In the genomic region with DNA sequence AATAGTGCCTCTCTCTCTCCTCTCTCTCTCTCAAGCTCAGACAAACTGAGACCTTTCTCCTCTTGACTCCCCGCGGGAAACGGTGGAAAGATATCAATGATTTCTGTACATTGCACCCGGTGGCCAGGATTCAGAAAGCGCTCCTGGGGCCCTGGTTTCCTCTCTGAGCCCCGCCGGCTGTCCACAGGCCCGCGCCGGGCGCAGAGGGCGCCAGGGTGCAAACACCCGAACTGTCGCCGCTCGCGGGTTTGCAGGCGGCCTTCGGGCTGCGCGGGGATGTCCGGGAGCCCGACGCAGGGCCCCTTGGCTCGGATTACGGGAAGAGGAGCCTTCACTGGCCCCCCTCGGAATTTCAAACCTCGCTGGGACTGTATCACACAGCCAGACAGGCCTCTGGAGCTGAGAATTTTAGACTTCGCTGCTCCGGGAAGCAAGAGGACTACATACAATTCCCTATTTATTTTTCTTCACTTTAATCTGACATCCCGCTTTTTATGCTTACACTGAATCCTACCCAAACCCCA, we compare ENCODE assay signal across 18 cellular contexts. TPM values are rescaled to one million over a fixed set of nuclear protein-coding genes. Genes with fewer than 3 reads are reported as not detected.
DNase-seq lines count a peak whose midpoint lies in the region; ATAC-seq and TF ChIP-seq lines count a peak whose summit lies in the region.
"Had no signal": no experiment of that assay in that cellular context is flagged by ENCODE, and none has a peak within 500 bp of the region (broad histone marks: within the 10 kb centered on the region; RNA-seq: fewer than 3 reads in every experiment).

No MANE protein-coding gene starts in this region.

- H4K5ac ChIP-seq in H9 (ENCODE audit: insufficient read length, low read depth, low read length): no peak overlapping the region

- no peak overlapping the region for H3K27ac Mint-ChIP-seq in H9
- H3K27ac Mint-ChIP-seq in endothelial cell (ENCODE audit: unreplicated experiment): no peak overlapping the region
- H3K27ac Mint-ChIP-seq: CD8-positive, alpha-beta T cell had no signal

- H2AFZ ChIP-seq in SK-N-SH (ENCODE audit: low read depth) (no peak overlapping the region), H9 (ENCODE audit: low read length) (no peak overlapping the region)

- no peak overlapping the region for H2BK15ac ChIP-seq in H9 (ENCODE audit: low read depth, low read length)

- no peaks in the 10 kb centered on the region for H3F3A ChIP-seq in SK-N-SH (replicated peaks; ENCODE audit: insufficient read depth)

- H3K36me3 ChIP-seq in SK-N-SH (replicated peaks in 1 of 2; ENCODE audit: control insufficient read depth in 1 of 2, insufficient read depth in 2 of 2, low read length in 1 of 2) (no peaks in the 10 kb centered on the region), vagina (no peaks in the 10 kb centered on the region)
- H3K36me3 ChIP-seq: MG63, neutrophil, upper lobe of right lung had no signal

- no peaks in the 10 kb centered on the region for H3K9me2 ChIP-seq in SK-N-SH

- H3K14ac ChIP-seq in H9 (ENCODE audit: insufficient read depth, low read length): no peak overlapping the region

- H3K36me3 Mint-ChIP-seq in H9 (ENCODE audit: insufficient read depth in 1 of 3, low read depth in 3 of 3) (no peaks in the 10 kb centered on the region; a peak in 1 of 7 replicates), endothelial cell (ENCODE audit: low read depth, unreplicated experiment) (peaks cover 5% of the 10 kb centered on the region)
- H3K36me3 Mint-ChIP-seq: CD8-positive, alpha-beta T cell; T-cell had no signal

- peaks cover 0 to 9% of the 10 kb centered on the region in 2 experiments; a peak in 2 of 5 replicates for H3K9me3 Mint-ChIP-seq in H9
- no peaks in the 10 kb centered on the region for H3K9me3 Mint-ChIP-seq in endothelial cell (ENCODE audit: unreplicated experiment)
- H3K9me3 Mint-ChIP-seq: CD8-positive, alpha-beta T cell; T-cell had no signal

- TF ChIP-seq RAD21 in SK-N-SH (IDR thresholded peaks at IDR 0.05; ENCODE audit: low read length): no peak

- H2BK5ac ChIP-seq in H9 (ENCODE audit: insufficient read length, low read length): no peak overlapping the region

- no peak overlapping the region for H3T11ph ChIP-seq in H9 (ENCODE audit: low read length)

- no peak overlapping the region for H2BK20ac ChIP-seq in H9 (ENCODE audit: low read depth, low read length, poor library complexity, severe bottlenecking)

- no peak overlapping the region for H3K18ac ChIP-seq in H9 (ENCODE audit: insufficient read length, low read depth, low read length)

- CTCF ChIA-PET in SK-N-SH (lab: Yijun Ruan, JAX): interaction anchor here (0.9 kb wide), 1 partner anchor 30 kb away, joined by 3 read pairs; no protein-coding TSS in a partner anchor

- ATAC-seq in SK-N-SH treated with all-trans-retinoic acid at 6 μM for 48 hours: no peak
- no peak for ATAC-seq in HG03565 (IDR thresholded peaks at IDR 0.05; ENCODE audit: unreplicated experiment)
- ATAC-seq in GM21529 (IDR thresholded peaks at IDR 0.05; ENCODE audit: unreplicated experiment): no peak
- ATAC-seq: CD8-positive, alpha-beta T cell; T-cell; upper lobe of right lung had no signal

- peaks cover 31 to 70% of the 10 kb centered on the region in 2 experiments for H3K4me1 Mint-ChIP-seq in H9
- peaks cover 32% of the 10 kb centered on the region for H3K4me1 Mint-ChIP-seq in endothelial cell (ENCODE audit: unreplicated experiment)

- no peak for TF ChIP-seq EP300 in SK-N-SH (IDR thresholded peaks at IDR 0.05; ENCODE audit: borderline replicate concordance in 1 of 2, low read depth in 1 of 2, low read length in 1 of 2)

- H3K27ac ChIP-seq in SK-N-SH (ENCODE audit: low read depth in 2 of 2, low read length in 1 of 2) (no peak overlapping the region), H9 (ENCODE audit: insufficient read length, low read depth, low read length) (no peak overlapping the region), vagina (no peak overlapping the region)
- H3K27ac ChIP-seq: neutrophil, upper lobe of right lung had no signal

- H4K8ac ChIP-seq in H9 (replicated peaks; ENCODE audit: insufficient read length, low read depth, low read length): no peak overlapping the region

- no peak overlapping the region for H4K91ac ChIP-seq in H9 (ENCODE audit: insufficient read length, low read depth, low read length)

- H3K79me1 ChIP-seq in H9 (ENCODE audit: insufficient read depth, low read depth, low read length, poor library complexity, severe bottlenecking): no peaks in the 10 kb centered on the region

- TF ChIP-seq POLR2A in vagina (IDR thresholded peaks at IDR 0.05): no peak

- H4K20me1 ChIP-seq in SK-N-SH (ENCODE audit: insufficient read depth) (0 out of 2 replicates have a peak, but pooled peaks cover 2% of the 10 kb centered on the region), H9 (ENCODE audit: control insufficient read depth, insufficient read depth, insufficient read length) (peaks cover 4% of the 10 kb centered on the region)

- DNase-seq in SK-N-SH (peak; percentile 46), H9 (peak; percentile 42), endothelial cell (ENCODE audit: low spot score) (peak; percentile 43), retina (peak; percentile 77), vagina (ENCODE audit: extremely low spot score in 2 of 2) (no peak)
- DNase-seq: activated CD4-positive, alpha-beta T cell treated with anti-CD3 and anti-CD28 coated beads for 1 hour; CD8-positive, alpha-beta T cell; MG63; NCI-H1930; NCI-H524 treated with DMSO at 0.1 percent for 48 hours; stimulated activated naive CD4-positive, alpha-beta T cell; T-cell; upper lobe of right lung had no signal

- peaks cover 100% of the 10 kb centered on the region for H3K27me3 Mint-ChIP-seq in H9 (ENCODE audit: low read depth)
- peaks cover 54% of the 10 kb centered on the region for H3K27me3 Mint-ChIP-seq in endothelial cell (ENCODE audit: unreplicated experiment)

- no peak overlapping the region for H2BK120ac ChIP-seq in H9 (ENCODE audit: low read depth, low read length, poor library complexity, severe bottlenecking)

- H3K9me3 ChIP-seq in SK-N-SH (no peaks in the 10 kb centered on the region), H9 (ENCODE audit: control insufficient read depth, low read depth, low read length) (no peaks in the 10 kb centered on the region), vagina (no peaks in the 10 kb centered on the region)
- H3K9me3 ChIP-seq: MG63, neutrophil, upper lobe of right lung had no signal

- TF ChIP-seq CTCF in SK-N-SH (IDR thresholded peaks at IDR 0.05) (no peak), H9 (conservative IDR thresholded peaks at IDR 0.05) (no peak), endothelial cell (IDR thresholded peaks at IDR 0.05; ENCODE audit: unreplicated experiment) (no peak), vagina (IDR thresholded peaks at IDR 0.05) (no peak)

- no peaks in the 10 kb centered on the region; a peak in 1 of 4 replicates for H3K4me1 ChIP-seq in SK-N-SH (ENCODE audit: control insufficient read depth in 1 of 2, insufficient read depth in 2 of 2, low read depth in 1 of 2, low read length in 1 of 2)
- H3K4me1 ChIP-seq in H9 (ENCODE audit: insufficient read depth, low read length): 0 out of 2 replicates have a peak, but pooled peaks cover 2% of the 10 kb centered on the region
- peaks cover 43% of the 10 kb centered on the region for H3K4me1 ChIP-seq in vagina

- no peak overlapping the region for H3K56ac ChIP-seq in H9 (ENCODE audit: insufficient read length, low read depth, low read length)

- H3K4me3 ChIP-seq in SK-N-SH (ENCODE audit: low read depth in 2 of 2, low read length in 1 of 2): no peak overlapping the region
- no peak overlapping the region for H3K4me3 ChIP-seq in vagina
- H3K4me3 ChIP-seq: MG63, upper lobe of right lung had no signal

- H3K9ac ChIP-seq in SK-N-SH: no peak overlapping the region
- no peak overlapping the region for H3K9ac ChIP-seq in H9 (ENCODE audit: extremely low read depth, insufficient read length, low read length)

- peak overlapping the region in 1 of 2 experiments; percentile 74; a peak in 3 of 5 replicates for H3K4me3 Mint-ChIP-seq in H9
- no peak overlapping the region for H3K4me3 Mint-ChIP-seq in endothelial cell (ENCODE audit: unreplicated experiment)
- H3K4me3 Mint-ChIP-seq: CD8-positive, alpha-beta T cell; memory B cell had no signal

- no peak overlapping the region for H3K4ac ChIP-seq in H9 (ENCODE audit: low read depth, low read length)

- H3K23ac ChIP-seq in H9 (ENCODE audit: insufficient read length, low read depth, low read length): no peak overlapping the region

- POLR2A ChIA-PET in SK-N-SH (lab: Yijun Ruan, JAX): no interaction called here

- H3K4me2 ChIP-seq in SK-N-SH: no peak overlapping the region
- H3K4me2 ChIP-seq in H9 (ENCODE audit: insufficient read depth, insufficient read length, low read length): peak overlapping the region; percentile 55

- intact Hi-C loops in vagina (cut with DNase I): loop anchor here (5.0 kb wide), 1 partner anchor 630 kb away; no protein-coding TSS in a partner anchor

- no peak overlapping the region for H2AK5ac ChIP-seq in H9 (ENCODE audit: insufficient read length, low read length)

- peaks cover 13% of the 10 kb centered on the region for H3K23me2 ChIP-seq in H9 (ENCODE audit: insufficient read length, low read depth, low read length, poor library complexity, severe bottlenecking)

- no peak overlapping the region for H2BK12ac ChIP-seq in H9 (ENCODE audit: insufficient read length, low read depth, low read length)

- H3K27me3 ChIP-seq in SK-N-SH (ENCODE audit: insufficient read depth) (peaks cover 99% of the 10 kb centered on the region), H9 (ENCODE audit: insufficient read depth, low read length) (peaks cover 94% of the 10 kb centered on the region), vagina (peaks cover 26% of the 10 kb centered on the region)
- H3K27me3 ChIP-seq: MG63 had no signal

- 13% methylated on average over 13 of the region's 31 CpGs for WGBS in SK-N-SH (ENCODE audit: low lambda C conversion rate)
- WGBS in H9 (ENCODE audit: extremely low coverage, insufficient read length, low lambda C conversion rate): no CpG with 5 or more reads among the region's 31 CpGs

- H3K79me2 ChIP-seq in SK-N-SH (ENCODE audit: insufficient read depth): no peaks in the 10 kb centered on the region
- no peaks in the 10 kb centered on the region for H3K79me2 ChIP-seq in H9 (ENCODE audit: insufficient read depth, low read length)

TF ChIP-seq in SK-N-SH, 30 proteins besides CTCF, POLR2A, EP300 and RAD21 (continues in another document):
- peak; percentile 90; the same call in 1 of the 2 replicates for TF ChIP-seq EZH2phosphoT487 (IDR thresholded peaks at IDR 0.05; ENCODE audit: borderline replicate concordance, low read depth)
- TF ChIP-seq TEAD4 (IDR thresholded peaks at IDR 0.05; ENCODE audit: borderline replicate concordance, insufficient read depth): no peak
- no peak for TF ChIP-seq GATA2 (CRISPR knock-in tag; IDR thresholded peaks at IDR 0.05)

RNA-seq across cellular contexts. Expression of a gene that starts 5.2 kb away (rescaled TPM):
- not detected in 2 replicates for polyA plus RNA-seq in SK-N-SH (2012; rRNA removed)
- polyA plus RNA-seq in SK-N-SH (2012; cell fraction: cytosol; rRNA removed): not detected in 2 replicates
- polyA plus RNA-seq in SK-N-SH (2012; cell fraction: nucleus; rRNA removed): not detected in 2 replicates
- total RNA-seq in H9 (2021): not detected in 2 replicates
- total RNA-seq in endothelial cell (ENCODE audit: unreplicated experiment): 0.87 TPM
- not detected for total RNA-seq in vagina
- total RNA-seq: CD8-positive, alpha-beta T cell; T-cell; upper lobe of right lung had no signal

Comparison
In these comparisons a context has a peak if more than half of its experiments do, and no peak if none do; other contexts are left out.
1. DNase-seq: peak in SK-N-SH (single experiment), H9 (single experiment), endothelial cell (single experiment) and retina (single experiment); none in vagina (0 of 2).